18 cellular contexts compared by ENCODE assay signal in the genomic region with DNA sequence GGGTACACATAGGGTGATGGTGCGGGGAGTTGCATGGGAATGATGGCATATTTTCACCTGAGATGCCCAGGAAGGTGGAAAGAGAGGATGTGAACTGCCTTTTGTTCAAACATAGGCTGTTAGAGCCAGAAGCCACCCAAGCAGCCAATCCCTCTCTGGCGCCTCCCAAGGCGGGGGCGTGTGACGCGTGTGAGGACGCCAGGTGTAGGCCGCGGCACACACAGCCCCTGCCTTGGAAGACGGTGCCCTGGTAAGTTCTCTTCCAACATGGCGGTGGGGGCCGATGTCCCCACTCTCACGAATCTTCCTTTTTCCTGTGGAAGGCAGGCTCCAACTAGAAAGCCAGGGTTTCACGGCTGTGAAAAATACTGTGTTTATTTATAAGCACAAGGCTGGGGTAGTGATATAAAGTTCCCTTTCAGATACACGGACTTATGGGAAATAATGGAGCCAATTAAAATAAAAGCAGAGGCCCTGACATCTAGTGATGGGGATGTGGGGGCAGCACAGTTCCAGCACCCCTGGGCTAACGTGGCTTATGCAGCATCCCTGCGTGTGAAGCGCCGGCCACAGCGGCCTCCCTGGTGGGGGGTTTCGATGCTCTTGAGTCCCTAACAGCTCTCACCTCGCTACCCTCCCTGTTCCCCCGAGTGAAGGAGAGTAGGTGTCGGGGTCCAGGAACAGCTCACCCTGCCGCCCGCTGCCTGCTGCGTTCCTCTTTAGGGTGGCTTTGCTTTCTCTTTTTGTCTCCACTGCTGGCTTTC. TPM values are rescaled to one million over a fixed set of nuclear protein-coding genes. Genes with fewer than 3 reads are reported as not detected.
DNase-seq lines count a peak whose midpoint lies in the region; ATAC-seq, FAIRE-seq and TF ChIP-seq lines count a peak whose summit lies in the region.
"Had no signal": no experiment of that assay in that cellular context is flagged by ENCODE, and none has a peak within 500 bp of the region (broad histone marks: within the 10 kb centered on the region; RNA-seq: fewer than 3 reads in every experiment).

No MANE protein-coding gene starts in this region.

- H3K27me3 ChIP-seq in BLaER1 treated with 17β-estradiol and CSF1 and Interleukin-3, amounts not matched to agents 10 nM and 100 nM, result no peaks in the 10 kb centered on the region
- H3K27me3 ChIP-seq in H9 (ENCODE audit: insufficient read depth, low read length), result no peaks in the 10 kb centered on the region; the same call in 1 of the 2 replicates
- peaks cover 0 to 3% (median 1%) of the 10 kb centered on the region in 4 experiments; a peak in 3 of 7 replicates for H3K27me3 ChIP-seq in H1 (replicated peaks in 1 of 4; ENCODE audit: control insufficient read depth in 3 of 4, extremely low read depth in 1 of 4, insufficient read depth in 3 of 4, low read length in 3 of 4)
- H3K27me3 ChIP-seq in thyroid gland, result no peaks in the 10 kb centered on the region
- H3K27me3 ChIP-seq: BE2C had no signal

- H3K18ac ChIP-seq in H9 (ENCODE audit: insufficient read length, low read depth, low read length) (no peak overlapping the region), H1 (ENCODE audit: extremely low read depth, low read length) (no peak overlapping the region)

- no peak overlapping the region for H3K4me3 ChIP-seq in BLaER1 treated with 17β-estradiol and CSF1 and Interleukin-3, amounts not matched to agents 10 nM and 100 nM
- H3K4me3 ChIP-seq in H1 (ENCODE audit: extremely low read depth in 1 of 4, insufficient read depth in 2 of 4, low read depth in 3 of 4, low read length in 4 of 4) (no peak overlapping the region), thyroid gland (replicated peaks in 1 of 3) (no peak overlapping the region)
- H3K4me3 ChIP-seq: GM12878 had no signal

- no peak for ATAC-seq in HG03571 (IDR thresholded peaks at IDR 0.05; ENCODE audit: unreplicated experiment)
- no peak for ATAC-seq in GM21737 (IDR thresholded peaks at IDR 0.05; ENCODE audit: unreplicated experiment)
- ATAC-seq: GM12878 had no signal

- H3T11ph ChIP-seq in H9 (ENCODE audit: low read length), result no peak overlapping the region

- H3K23ac ChIP-seq in H9 (ENCODE audit: insufficient read length, low read depth, low read length), result no peak overlapping the region
- no peak overlapping the region for H3K23ac ChIP-seq in H1 (ENCODE audit: insufficient read length)

- H2BK20ac ChIP-seq in H9 (ENCODE audit: low read depth, low read length, poor library complexity, severe bottlenecking) (no peak overlapping the region), H1 (ENCODE audit: low read length) (no peak overlapping the region)

- no peak overlapping the region; a peak in 2 of 22 replicates for H3K27ac ChIP-seq in BLaER1 treated with 17β-estradiol and CSF1 and Interleukin-3, amounts not matched to agents 10 nM and 100 nM
- H3K27ac ChIP-seq in H9 (ENCODE audit: insufficient read length, low read depth, low read length), result no peak overlapping the region
- H3K27ac ChIP-seq in H1 (ENCODE audit: low read depth, low read length), result no peak overlapping the region
- H3K27ac ChIP-seq in thyroid gland, result no peak overlapping the region

- H3K27me3 Mint-ChIP-seq in H9 (ENCODE audit: low read depth), result peaks cover 22% of the 10 kb centered on the region

- no peak for TF ChIP-seq EP300 in H1 (IDR thresholded peaks at IDR 0.05; ENCODE audit: borderline replicate concordance in 1 of 2, low read depth in 2 of 2, low read length in 2 of 2)

- 0 out of 4 replicates have a peak, but pooled peaks of 1 of the 2 experiments have one; percentile 1 for TF ChIP-seq RAD21 in H1 (IDR thresholded peaks at IDR 0.05 in 1 of 2, conservative IDR thresholded peaks at IDR 0.05 in 1 of 2; ENCODE audit: low read depth in 2 of 2, low read length in 2 of 2)

- H4K20me1 ChIP-seq in BLaER1 treated with 17β-estradiol and CSF1 and Interleukin-3, amounts not matched to agents 10 nM and 100 nM, result peaks cover 0 to 4% (median 0%) of the 10 kb centered on the region in 11 experiments; a peak in 1 of 22 replicates
- no peaks in the 10 kb centered on the region for H4K20me1 ChIP-seq in H9 (ENCODE audit: control insufficient read depth, insufficient read depth, insufficient read length)
- H4K20me1 ChIP-seq in H1 (replicated peaks in 1 of 2; ENCODE audit: control insufficient read depth in 1 of 2, insufficient read depth in 2 of 2, low read length in 2 of 2), result peaks cover 0 to 7% of the 10 kb centered on the region in 2 experiments

- intact Hi-C loops in thyroid gland (cut with DNase I), result no loop called here

- H4K5ac ChIP-seq in H9 (ENCODE audit: insufficient read length, low read depth, low read length) (no peak overlapping the region), H1 (ENCODE audit: insufficient read length, low read depth, low read length) (no peak overlapping the region)

- TF ChIP-seq POLR2A in H1 (IDR thresholded peaks at IDR 0.05; ENCODE audit: control extremely low read depth in 1 of 2, low read depth in 2 of 2, low read length in 2 of 2) (no peak), thyroid gland (IDR thresholded peaks at IDR 0.05) (no peak)

- H4K8ac ChIP-seq in H9 (replicated peaks; ENCODE audit: insufficient read length, low read depth, low read length) (no peak overlapping the region), H1 (ENCODE audit: extremely low read depth, insufficient read depth, low read length) (no peak overlapping the region)

- H3K56ac ChIP-seq in H9 (ENCODE audit: insufficient read length, low read depth, low read length) (no peak overlapping the region), H1 (replicated peaks; ENCODE audit: insufficient read length, low read depth, low read length) (no peak overlapping the region)

- H3K4me1 Mint-ChIP-seq in H9, result peaks cover 3% of the 10 kb centered on the region in 2 experiments; a peak in 1 of 4 replicates
- H3K4me1 Mint-ChIP-seq: CD14-positive monocyte had no signal

- TF ChIP-seq CTCF in H9 (conservative IDR thresholded peaks at IDR 0.05) (peak; percentile 34; the same call in 1 of the 3 replicates), H1 (IDR thresholded peaks at IDR 0.05; ENCODE audit: control extremely low read depth in 1 of 3, insufficient read depth in 1 of 3, low read depth in 1 of 3, low read length in 3 of 3) (peak in 2 of 3 experiments; percentile 35 to 36; a peak in 3 of 4 replicates), thyroid gland (IDR thresholded peaks at IDR 0.05) (no peak)

- no peak overlapping the region for H2BK12ac ChIP-seq in H9 (ENCODE audit: insufficient read length, low read depth, low read length)
- H2BK12ac ChIP-seq in H1 (ENCODE audit: low read depth, low read length), result no peak overlapping the region

- H4K91ac ChIP-seq in H9 (ENCODE audit: insufficient read length, low read depth, low read length) (no peak overlapping the region), H1 (replicated peaks; ENCODE audit: insufficient read length, low read length) (no peak overlapping the region)

- FAIRE-seq in H1 (lab: Jason Lieb, UNC), result no peak
- FAIRE-seq: GM12878, H54 had no signal

- no peak overlapping the region for H2AFZ ChIP-seq in H9 (ENCODE audit: low read length)
- H2AFZ ChIP-seq in H1 (ENCODE audit: low read length), result no peak overlapping the region

- no CpG with 5 or more reads among the region's 27 CpGs for WGBS in H9 (ENCODE audit: extremely low coverage, insufficient read length, low lambda C conversion rate)
- 95% methylated on average over 27 of the region's 27 CpGs; no CpG with 5 or more reads in 1 of the 2 experiments for WGBS in H1 (ENCODE audit: extremely low coverage in 1 of 2, insufficient coverage in 1 of 2, insufficient read length in 1 of 2, insufficient replicate concordance in 2 of 2, low coverage in 1 of 2, low lambda C conversion rate in 2 of 2, missing lambda C conversion rate in 1 of 2), 2 experiments
- 88 to 92% methylated on average over 23 to 27 of the region's 27 CpGs for WGBS in thyroid gland, 2 donors

- CTCF ChIA-PET in H1 (lab: Charles Lee; ENCODE audit: partially characterized antibody), result no interaction called here

- H3K23me2 ChIP-seq in H9 (ENCODE audit: insufficient read length, low read depth, low read length, poor library complexity, severe bottlenecking), result no peaks in the 10 kb centered on the region
- peaks cover 4% of the 10 kb centered on the region; the same call in 1 of the 2 replicates for H3K23me2 ChIP-seq in H1 (ENCODE audit: low read depth, low read length)

- H3K9me3 ChIP-seq in BLaER1 treated with 17β-estradiol and CSF1 and Interleukin-3, amounts not matched to agents 10 nM and 100 nM (replicated peaks in 1 of 11), result peaks cover 0 to 15% (median 0%) of the 10 kb centered on the region in 11 experiments; a peak in 10 of 22 replicates
- H3K9me3 ChIP-seq in H9 (ENCODE audit: control insufficient read depth, low read depth, low read length) (no peaks in the 10 kb centered on the region), H1 (ENCODE audit: insufficient read depth in 2 of 2, low read depth in 1 of 2, low read length in 1 of 2) (peaks cover 2 to 7% of the 10 kb centered on the region in 2 experiments; a peak in 1 of 4 replicates), thyroid gland (no peaks in the 10 kb centered on the region)

- H3K4ac ChIP-seq in H9 (ENCODE audit: low read depth, low read length) (no peak overlapping the region), H1 (replicated peaks; ENCODE audit: insufficient read length, low read depth, low read length) (no peak overlapping the region)

- H2BK15ac ChIP-seq in H9 (ENCODE audit: low read depth, low read length) (no peak overlapping the region), H1 (ENCODE audit: low read length) (no peak overlapping the region)

- H3K4me2 ChIP-seq in BLaER1 treated with 17β-estradiol and CSF1 and Interleukin-3, amounts not matched to agents 10 nM and 100 nM, result peak overlapping the region in 9 of 11 experiments; percentile 41 to 74 (median 62); a peak in 14 of 22 replicates
- H3K4me2 ChIP-seq in H9 (ENCODE audit: insufficient read depth, insufficient read length, low read length) (no peak overlapping the region), H1 (ENCODE audit: insufficient read depth in 1 of 2, low read depth in 2 of 2, low read length in 2 of 2) (no peak overlapping the region)

- no peak overlapping the region for H3K9ac ChIP-seq in BLaER1 treated with 17β-estradiol and CSF1 and Interleukin-3, amounts not matched to agents 10 nM and 100 nM
- H3K9ac ChIP-seq in H9 (ENCODE audit: extremely low read depth, insufficient read length, low read length), result no peak overlapping the region
- no peak overlapping the region for H3K9ac ChIP-seq in H1 (replicated peaks in 1 of 4; ENCODE audit: extremely low read depth in 1 of 4, low read depth in 3 of 4, low read length in 3 of 4)

- no peak overlapping the region for H3K14ac ChIP-seq in H9 (ENCODE audit: insufficient read depth, low read length)
- H3K14ac ChIP-seq in H1 (ENCODE audit: insufficient read length), result no peak overlapping the region

- no peak overlapping the region for H2AK5ac ChIP-seq in H9 (ENCODE audit: insufficient read length, low read length)
- no peak overlapping the region for H2AK5ac ChIP-seq in H1 (ENCODE audit: low read depth, low read length)

- H3K4me1 ChIP-seq in BLaER1 treated with 17β-estradiol and CSF1 and Interleukin-3, amounts not matched to agents 10 nM and 100 nM, result peaks cover 8 to 30% (median 17%) of the 10 kb centered on the region in 10 experiments; a peak in 18 of 20 replicates
- H3K4me1 ChIP-seq in H9 (ENCODE audit: insufficient read depth, low read length), result no peaks in the 10 kb centered on the region
- H3K4me1 ChIP-seq in H1 (replicated peaks in 1 of 4; ENCODE audit: control insufficient read depth in 3 of 4, insufficient read depth in 4 of 4, low read length in 3 of 4), result 0 out of 7 replicates have a peak, but pooled peaks cover 0 to 2% (median 0%) of the 10 kb centered on the region in 4 experiments
- H3K4me1 ChIP-seq in thyroid gland, result no peaks in the 10 kb centered on the region
- H3K4me1 ChIP-seq: BE2C had no signal

- no peak overlapping the region for H3K27ac Mint-ChIP-seq in H9
- H3K27ac Mint-ChIP-seq: CD4-positive, alpha-beta memory T cell had no signal

- H3K79me2 ChIP-seq in H9 (ENCODE audit: insufficient read depth, low read length) (no peaks in the 10 kb centered on the region), H1 (ENCODE audit: control insufficient read depth in 1 of 2, insufficient read depth in 2 of 2, low read length in 2 of 2) (no peaks in the 10 kb centered on the region)

- H3K36me3 ChIP-seq in BLaER1 treated with 17β-estradiol and CSF1 and Interleukin-3, amounts not matched to agents 10 nM and 100 nM, result no peaks in the 10 kb centered on the region
- H3K36me3 ChIP-seq in H1 (ENCODE audit: control insufficient read depth in 2 of 4, insufficient read depth in 4 of 4, low read length in 3 of 4) (no peaks in the 10 kb centered on the region), thyroid gland (no peaks in the 10 kb centered on the region)
- H3K36me3 ChIP-seq: BE2C had no signal

- peaks cover 16 to 20% of the 10 kb centered on the region in 2 experiments for H3K9me3 Mint-ChIP-seq in H9

- no peaks in the 10 kb centered on the region for H3K79me1 ChIP-seq in H9 (ENCODE audit: insufficient read depth, low read depth, low read length, poor library complexity, severe bottlenecking)
- no peaks in the 10 kb centered on the region; the same call in none of the 2 replicates for H3K79me1 ChIP-seq in H1 (ENCODE audit: low read depth, low read length)

- H3K4me3 Mint-ChIP-seq in H9, result no peak overlapping the region; a peak in 1 of 5 replicates
- H3K4me3 Mint-ChIP-seq: CD14-positive monocyte; CD4-positive, alpha-beta memory T cell had no signal

- no peak overlapping the region for H2BK120ac ChIP-seq in H9 (ENCODE audit: low read depth, low read length, poor library complexity, severe bottlenecking)
- H2BK120ac ChIP-seq in H1 (replicated peaks; ENCODE audit: low read depth, low read length), result no peak overlapping the region

- DNase-seq in H9 (no peak), H1 (ENCODE audit: low read depth in 1 of 2, low spot score in 2 of 2) (no peak), iPS-NIHi11 (ENCODE audit: low spot score) (peak; percentile 54), cerebellar nuclear complex (lab: John Stamatoyannopoulos, UW) (no peak), thyroid gland (no peak)
- DNase-seq: BE2C; Calu3; CD4-positive, alpha-beta memory T cell; DMS79 treated with DMSO at 0.1 percent for 48 hours; GF-D8; KG1 had no signal

- H3K36me3 Mint-ChIP-seq in H9 (ENCODE audit: insufficient read depth in 1 of 3, low read depth in 3 of 3), result peaks cover 4 to 6% (median 5%) of the 10 kb centered on the region in 3 experiments
- H3K36me3 Mint-ChIP-seq: CD14-positive monocyte; CD4-positive, alpha-beta memory T cell had no signal

- POLR2A ChIA-PET in H1 (lab: Charles Lee; ENCODE audit: partially characterized antibody), result no interaction called here

- H2BK5ac ChIP-seq in H9 (ENCODE audit: insufficient read length, low read length) (no peak overlapping the region), H1 (ENCODE audit: low read depth, low read length) (no peak overlapping the region)

RNA-seq across cellular contexts. Expression of a gene that starts 28.3 kb away (rescaled TPM):
- total RNA-seq in H9 (2021) (3.0 and 3.2 TPM in 2 replicates), thyroid gland (under 1 TPM in 3 of 4 donors, not detected in 1; 0.22 to 0.29 (median 0.29) TPM)
- 7.4 and 7.9 TPM in 2 replicates for total RNA-seq in H1 (2021; fragmentation: NEBNext Ultra II Directional; extraction: Animal tissue kit (Norgen Biotek cat#: 25700))
- polyA plus RNA-seq in H1 (2011; rRNA removed), result 4.3 and 6.4 TPM in 2 replicates
- polyA plus RNA-seq in H1 (2011; cell fraction: cytosol; rRNA removed), result 3.2 TPM
- 6.0 TPM for polyA plus RNA-seq in H1 (2011; cell fraction: nucleus; rRNA removed)
- 4.9 to 8.0 TPM (median 7.3 TPM) in 4 replicates for polyA plus RNA-seq in H1 (2012, experiment 1 of 2)
- 5.8 TPM for polyA plus RNA-seq in H1 (2012, experiment 2 of 2)
- 8.3 TPM for polyA plus RNA-seq in H1 (2013, experiment 1 of 2)
- 7.3 TPM for polyA plus RNA-seq in H1 (2013, experiment 2 of 2)
- polyA minus RNA-seq in H1 (2011; rRNA and poly(A)+ RNA removed), result 6.3 and 6.4 TPM in 2 replicates
- 7.4 TPM for polyA minus RNA-seq in H1 (2011; cell fraction: cytosol; rRNA and poly(A)+ RNA removed)
- polyA minus RNA-seq in H1 (2011; cell fraction: nucleus; rRNA and poly(A)+ RNA removed), result 5.2 TPM
- total RNA-seq: Calu3, GM12878, HT-29 had no signal
- polyA plus RNA-seq: CD14-positive monocyte, GM12878 had no signal

Comparison
In these comparisons a context has a peak if more than half of its experiments do, and no peak if none do; other contexts are left out.
1. H3K4me2 ChIP-seq: peak in BLaER1 treated with 17β-estradiol and CSF1 and Interleukin-3, amounts not matched to agents 10 nM and 100 nM (9 of 11); none in H9 (single experiment) and H1 (0 of 2).
2. CTCF ChIP-seq: peak in H9 (single experiment) and H1 (2 of 3); none in thyroid gland (0 of 6).